17 cellular contexts compared by ENCODE assay signal in the genomic region with DNA sequence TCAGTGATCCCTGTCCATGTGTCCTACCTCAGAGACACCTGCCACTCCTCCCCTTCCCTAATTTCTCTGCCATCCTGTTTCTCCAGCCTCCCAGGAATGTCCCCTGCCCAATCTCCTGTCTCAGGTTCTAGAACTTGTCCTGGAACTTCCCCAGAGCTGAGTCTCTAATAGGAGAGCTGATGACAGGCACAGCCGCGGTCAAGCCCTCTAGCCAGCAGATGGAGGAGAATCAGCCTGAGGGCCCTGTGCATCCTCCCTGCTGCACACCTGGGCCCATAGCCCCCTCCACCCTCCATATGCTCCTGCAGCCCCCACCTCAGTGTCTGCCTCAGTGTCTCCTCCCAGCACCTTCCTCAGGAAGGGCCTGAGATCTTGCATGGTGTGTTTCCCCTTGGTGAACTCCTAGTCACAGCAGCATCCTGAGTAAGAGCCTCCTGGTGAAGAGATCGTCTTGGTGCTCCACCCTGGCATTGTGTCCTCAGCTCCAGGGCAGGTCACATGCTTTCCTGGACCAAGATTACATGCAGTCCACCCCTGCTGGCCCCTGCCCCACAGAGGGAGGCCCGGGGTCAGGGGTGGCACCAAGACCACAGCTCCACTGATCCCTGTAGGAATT. TPM values are rescaled to one million over a fixed set of nuclear protein-coding genes. Genes with fewer than 3 reads are reported as not detected.
"Had no signal": no experiment of that assay in that cellular context is flagged by ENCODE, and none has a peak within 500 bp of the region (broad histone marks: within the 10 kb centered on the region; RNA-seq: fewer than 3 reads in every experiment).

No MANE protein-coding gene starts in this region.

- H3K27ac Mint-ChIP-seq: activated CD4-positive, alpha-beta memory T cell treated with anti-CD3 and anti-CD28 coated beads, Interleukin-2, amount 10 ng/mL, durations not matched to agents 7 days and 5 days; activated naive CD8-positive, alpha-beta T cell had no signal

- H3K27ac ChIP-seq: hepatocyte, pancreas, sigmoid colon, thoracic aorta had no signal

- DNase-seq: activated effector memory CD4-positive, alpha-beta T cell treated with anti-CD3 and anti-CD28 coated beads, Interleukin-2, amount 50 U/mL, for 16 hours; amniotic stem cell; midbrain had no signal

- H3K9me3 ChIP-seq: pancreas, sigmoid colon, spleen, thoracic aorta had no signal

- ATAC-seq: activated T-cell treated with anti-CD3 and anti-CD28 coated beads, Interleukin-2, amount 50 U/mL, for 4 hours had no signal

- H3K4me1 ChIP-seq: pancreas, sigmoid colon had no signal

- H3K4me3 Mint-ChIP-seq: activated CD4-positive, alpha-beta memory T cell treated with anti-CD3 and anti-CD28 coated beads, Interleukin-2, amount 10 ng/mL, durations not matched to agents 7 days and 5 days; activated naive CD8-positive, alpha-beta T cell; activated T-cell treated with anti-CD3 and anti-CD28 coated beads, Interleukin-2, amount 50 U/mL, for 4 hours; neural crest cell had no signal

- H3K36me3 ChIP-seq: pancreas, sigmoid colon, spleen, thoracic aorta had no signal

- H3K9me3 Mint-ChIP-seq: activated CD4-positive, alpha-beta memory T cell treated with anti-CD3 and anti-CD28 coated beads, Interleukin-2, amount 10 ng/mL, durations not matched to agents 7 days and 5 days; activated T-cell treated with anti-CD3 and anti-CD28 coated beads, Interleukin-2, amount 50 U/mL, for 4 hours; neural crest cell had no signal

- H3K27me3 ChIP-seq: pancreas had no signal

- H3K4me1 Mint-ChIP-seq: neural crest cell had no signal

- H3K4me3 ChIP-seq: hepatocyte, lung, pancreas, sigmoid colon, thoracic aorta had no signal

- H3K36me3 Mint-ChIP-seq: activated naive CD8-positive, alpha-beta T cell had no signal

RNA-seq across cellular contexts. Expression of a gene that starts 43.9 kb away (rescaled TPM):
- total RNA-seq: activated CD4-positive, alpha-beta memory T cell treated with anti-CD3 and anti-CD28 coated beads, Interleukin-2, amount 10 ng/mL, durations not matched to agents 7 days and 5 days; activated T-cell treated with anti-CD3 and anti-CD28 coated beads, Interleukin-2, amount 50 U/mL, for 4 hours; cardiac septum; esophagus mucosa; hepatocyte; lung; myocyte; neural crest cell; pancreas; sigmoid colon; spleen; thoracic aorta; urinary bladder had no signal
- polyA plus RNA-seq: hepatocyte, pancreas, urinary bladder had no signal
